ENCODE assay signal across 14 cellular contexts in the genomic region with DNA sequence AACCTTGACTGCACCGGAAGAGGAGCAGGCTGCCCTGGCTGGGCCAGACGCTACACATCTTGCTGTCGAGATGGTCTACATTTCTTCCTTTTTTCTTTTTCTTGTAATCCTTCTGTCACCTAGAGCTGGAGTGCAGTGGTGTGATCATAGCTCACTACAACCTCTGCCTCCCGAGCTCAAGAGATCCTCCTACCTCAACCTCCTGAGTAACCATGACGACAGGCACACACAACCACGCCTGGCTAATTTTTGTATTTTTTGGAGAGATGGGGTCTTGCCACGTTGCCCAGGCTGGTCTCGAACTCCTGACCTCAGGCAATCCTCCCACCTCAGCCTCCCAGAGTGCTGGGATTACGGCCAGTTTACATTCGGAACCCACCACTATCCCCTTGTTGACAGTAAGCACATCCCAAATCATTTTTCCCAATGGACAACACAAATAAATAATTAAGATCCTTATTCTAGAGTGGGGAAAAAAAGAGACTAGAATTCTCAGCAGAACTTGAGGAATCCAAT.
DNase-seq lines count a peak whose midpoint lies in the region; ATAC-seq and TF ChIP-seq lines count a peak whose summit lies in the region.
"Had no signal": no experiment of that assay in that cellular context is flagged by ENCODE, and none has a peak within 500 bp of the region (broad histone marks: within the 10 kb centered on the region; RNA-seq: fewer than 3 reads in every experiment).

No MANE protein-coding gene starts in this region.

- dilution Hi-C loops in mammary epithelial cell (cut with HindIII; ENCODE audit: low sequenced_read_pairs) = no loop called here

- H3K36me3 ChIP-seq in mammary epithelial cell (ENCODE audit: insufficient read depth, low read length) (no peaks in the 10 kb centered on the region), body of pancreas (replicated peaks in 1 of 2; ENCODE audit: insufficient read depth in 1 of 2, low read depth in 2 of 2) (no peaks in the 10 kb centered on the region)
- H3K36me3 ChIP-seq: tibial artery had no signal

- no peak overlapping the region for H3K27ac ChIP-seq in mammary epithelial cell (ENCODE audit: insufficient read depth, low read depth, low read length)
- peak overlapping the region; percentile 54 to 86 (median 74) for H3K27ac ChIP-seq in body of pancreas

- no peak overlapping the region for H3K4me2 ChIP-seq in mammary epithelial cell (ENCODE audit: insufficient read depth, low read depth, low read length)

- H3K4me1 Mint-ChIP-seq in MCF 10A (ENCODE audit: insufficient read depth, unreplicated experiment) (peaks cover 24% of the 10 kb centered on the region), naive B cell (peaks cover 68 to 81% (median 81%) of the 10 kb centered on the region in 3 donors), type B pancreatic cell (ENCODE audit: unreplicated experiment) (peaks cover 74% of the 10 kb centered on the region)

- H3K4me3 ChIP-seq in mammary epithelial cell (replicated peaks in 1 of 3; ENCODE audit: insufficient read depth in 1 of 3, low read depth in 2 of 3, low read length in 3 of 3) (no peak overlapping the region), body of pancreas (no peak overlapping the region)
- H3K4me3 ChIP-seq: tibial artery had no signal

- H3K9me3 ChIP-seq in mammary epithelial cell (replicated peaks; ENCODE audit: insufficient read depth, low read length) (no peaks in the 10 kb centered on the region), body of pancreas (no peaks in the 10 kb centered on the region)
- H3K9me3 ChIP-seq: tibial artery had no signal

- in situ Hi-C loops in mammary epithelial cell (cut with MboI; ENCODE audit: low sequenced_read_pairs in 2 of 2) = no loop called here

- intact Hi-C loops in MCF 10A (cut with micrococcal nuclease) (no loop called here), mammary epithelial cell (cut with micrococcal nuclease) (no loop called here), body of pancreas (cut with DNase I) (loop anchor here (10.0 kb wide), 1 partner anchor 73 kb away; no protein-coding TSS in a partner anchor)

- DNase-seq in MCF 10A (ENCODE audit: unreplicated experiment) (no peak), mammary epithelial cell (no peak), body of pancreas (no peak), naive B cell (no peak), type B pancreatic cell (ENCODE audit: extremely low spot score, unreplicated experiment) (no peak), RPMI8226 (no peak), NOMO-1 (lab: John Stamatoyannopoulos, UW; ENCODE audit: unreplicated experiment in 2 of 2) (no peak), ecto neural progenitor cell (ENCODE audit: low spot score) (no peak)
- DNase-seq: activated gamma-delta T cell; effector CD4-positive, alpha-beta T cell; NCI-H1417 treated with DMSO at 0.1 percent for 48 hours; NK-92 treated with Interleukin-12 subunit alpha and Interleukin-12 subunit beta, amount 100 ng/mL, for 24 hours; stimulated activated CD4-positive, alpha-beta T cell treated with anti-CD3 and anti-CD28 coated beads, Interleukin-4, amount 100 ng/mL, for 4 hours had no signal

- BruUV-seq in MCF 10A (replicated peaks; lab: Mats Ljungman, UMichigan) (no TSS peak), mammary epithelial cell (replicated peaks; lab: Mats Ljungman, UMichigan) (no TSS peak)

- WGBS in mammary epithelial cell (ENCODE audit: low coverage, missing lambda C conversion rate) = 74% methylated on average over 8 of the region's 10 CpGs
- 42 to 51% methylated on average over 10 of the region's 10 CpGs for WGBS in body of pancreas, 2 donors

- H3K4me3 Mint-ChIP-seq in MCF 10A (ENCODE audit: unreplicated experiment) (peak overlapping the region; percentile 33), naive B cell (peak overlapping the region; percentile 36 to 88 (median 67)), type B pancreatic cell (peak overlapping the region; percentile 69)

- no peak overlapping the region for H2AFZ ChIP-seq in mammary epithelial cell (ENCODE audit: low read depth, low read length)

- H4K20me1 ChIP-seq in mammary epithelial cell (ENCODE audit: insufficient read depth, low read length) = peaks cover 39% of the 10 kb centered on the region

- H3K9ac ChIP-seq in mammary epithelial cell (ENCODE audit: insufficient read depth, low read length) = no peak overlapping the region

- H3K27me3 ChIP-seq in mammary epithelial cell (ENCODE audit: insufficient read depth, low read length) (no peaks in the 10 kb centered on the region), body of pancreas (no peaks in the 10 kb centered on the region)
- H3K27me3 ChIP-seq: tibial artery had no signal

- H3K27ac Mint-ChIP-seq in MCF 10A (ENCODE audit: low read depth, unreplicated experiment) (no peak overlapping the region), naive B cell (peak overlapping the region in 4 of 6 donors; percentile 90 to 94 (median 92)), type B pancreatic cell (peak overlapping the region; percentile 86)

- no peak for TF ChIP-seq POLR2A in body of pancreas (IDR thresholded peaks at IDR 0.05)

- H3K36me3 Mint-ChIP-seq in MCF 10A (ENCODE audit: insufficient read depth, unreplicated experiment) (peaks cover 29% of the 10 kb centered on the region), naive B cell (no peaks in the 10 kb centered on the region), type B pancreatic cell (peaks cover 3% of the 10 kb centered on the region)

- H3K79me2 ChIP-seq in mammary epithelial cell (ENCODE audit: insufficient read depth, low read length) = peaks cover 96% of the 10 kb centered on the region

- no peak for TF ChIP-seq CTCF in MCF 10A (IDR thresholded peaks at IDR 0.05; ENCODE audit: unreplicated experiment)
- TF ChIP-seq CTCF in mammary epithelial cell (conservative IDR thresholded peaks at IDR 0.05 in 1 of 2, IDR thresholded peaks at IDR 0.05 in 1 of 2; ENCODE audit: extremely low read depth in 1 of 2, insufficient read depth in 1 of 2, low read depth in 1 of 2, low read length in 2 of 2) = no peak
- no peak for TF ChIP-seq CTCF in body of pancreas (IDR thresholded peaks at IDR 0.05)
- TF ChIP-seq CTCF in type B pancreatic cell (conservative IDR thresholded peaks at IDR 0.05) = no peak

- ATAC-seq in body of pancreas (no peak), naive B cell (ENCODE audit: low read depth in 2 of 2) (no peak)

- H3K4me1 ChIP-seq in mammary epithelial cell (ENCODE audit: insufficient read depth, low read length) = peaks cover 36% of the 10 kb centered on the region
- H3K4me1 ChIP-seq in body of pancreas = peaks cover 87% of the 10 kb centered on the region

- CTCF ChIA-PET in MCF 10A (lab: Yijun Ruan, JAX) = interaction anchor here (0.7 to 1.7 kb wide), 2 partner anchors 79 to 115 kb away, joined by 3 to 4 read pairs; no protein-coding TSS in a partner anchor
- CTCF ChIA-PET in mammary epithelial cell (lab: Charles Lee; ENCODE audit: low non-redundant PET) = no interaction called here

- POLR2A ChIA-PET in MCF 10A (lab: Yijun Ruan, JAX) = interaction anchor here (0.9 to 4.6 kb wide), 9 partner anchors 9 to 97 kb away, joined by 3 to 28 read pairs (median 6); a partner anchor contains a TSS

- H3K27me3 Mint-ChIP-seq in MCF 10A (ENCODE audit: insufficient read depth, unreplicated experiment) = no peaks in the 10 kb centered on the region
- no peaks in the 10 kb centered on the region for H3K27me3 Mint-ChIP-seq in naive B cell
- no peaks in the 10 kb centered on the region for H3K27me3 Mint-ChIP-seq in type B pancreatic cell

- H3K9me3 Mint-ChIP-seq in MCF 10A (ENCODE audit: unreplicated experiment) = no peaks in the 10 kb centered on the region
- no peaks in the 10 kb centered on the region for H3K9me3 Mint-ChIP-seq in naive B cell
- H3K9me3 Mint-ChIP-seq in type B pancreatic cell = no peaks in the 10 kb centered on the region
